In the genomic region with DNA sequence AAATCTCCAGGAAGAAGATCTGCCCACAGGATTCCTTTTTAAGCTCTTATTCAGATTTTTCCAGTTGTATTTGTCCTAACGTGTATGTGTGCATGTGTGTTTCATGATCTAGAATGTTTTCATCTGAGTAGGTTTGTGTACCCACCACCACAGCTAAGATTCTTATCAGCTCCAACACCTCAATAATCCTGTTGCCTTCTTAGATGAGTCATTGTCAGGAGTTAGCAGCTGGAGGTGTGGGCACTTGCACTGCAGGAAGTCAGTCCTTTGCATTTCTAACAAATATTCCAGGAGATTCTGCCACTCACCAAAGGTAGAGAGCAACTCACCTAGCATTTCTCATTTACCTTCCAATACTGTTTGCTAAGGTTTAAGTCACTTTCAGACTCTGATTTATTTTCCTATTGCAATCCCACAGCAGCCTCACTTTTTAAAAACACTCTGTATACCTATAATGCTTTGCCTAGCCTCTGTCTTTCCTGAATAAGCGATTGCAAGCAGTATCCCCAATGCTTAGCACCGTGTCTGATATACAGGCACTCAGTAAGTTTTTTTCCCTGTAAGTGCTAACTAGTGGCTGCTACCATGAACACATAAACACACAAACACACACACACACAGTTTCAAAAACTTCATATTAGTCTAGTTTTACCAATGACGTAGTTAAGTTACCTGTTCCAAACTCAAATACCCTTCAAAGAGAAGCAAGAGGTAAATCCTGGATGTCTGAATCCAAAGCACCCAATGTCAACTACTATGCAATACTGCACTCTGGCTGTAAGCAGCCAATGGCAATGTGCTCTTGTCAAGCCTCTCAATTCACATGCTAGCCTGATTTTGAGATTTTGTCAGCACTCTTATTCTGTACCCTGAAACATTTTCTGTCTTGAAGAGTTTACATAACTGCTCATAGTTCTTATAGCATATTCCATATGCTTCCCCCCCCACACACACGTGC, we compare ENCODE assay signal across 1 cellular context.
TF ChIP-seq lines count a peak whose summit lies in the region.

No MANE protein-coding gene starts in this region.

TF ChIP-seq in GM23338, 12 proteins besides CTCF, POLR2A, EP300 and RAD21 (continued from another document):
- TF ChIP-seq, protein P1, sequence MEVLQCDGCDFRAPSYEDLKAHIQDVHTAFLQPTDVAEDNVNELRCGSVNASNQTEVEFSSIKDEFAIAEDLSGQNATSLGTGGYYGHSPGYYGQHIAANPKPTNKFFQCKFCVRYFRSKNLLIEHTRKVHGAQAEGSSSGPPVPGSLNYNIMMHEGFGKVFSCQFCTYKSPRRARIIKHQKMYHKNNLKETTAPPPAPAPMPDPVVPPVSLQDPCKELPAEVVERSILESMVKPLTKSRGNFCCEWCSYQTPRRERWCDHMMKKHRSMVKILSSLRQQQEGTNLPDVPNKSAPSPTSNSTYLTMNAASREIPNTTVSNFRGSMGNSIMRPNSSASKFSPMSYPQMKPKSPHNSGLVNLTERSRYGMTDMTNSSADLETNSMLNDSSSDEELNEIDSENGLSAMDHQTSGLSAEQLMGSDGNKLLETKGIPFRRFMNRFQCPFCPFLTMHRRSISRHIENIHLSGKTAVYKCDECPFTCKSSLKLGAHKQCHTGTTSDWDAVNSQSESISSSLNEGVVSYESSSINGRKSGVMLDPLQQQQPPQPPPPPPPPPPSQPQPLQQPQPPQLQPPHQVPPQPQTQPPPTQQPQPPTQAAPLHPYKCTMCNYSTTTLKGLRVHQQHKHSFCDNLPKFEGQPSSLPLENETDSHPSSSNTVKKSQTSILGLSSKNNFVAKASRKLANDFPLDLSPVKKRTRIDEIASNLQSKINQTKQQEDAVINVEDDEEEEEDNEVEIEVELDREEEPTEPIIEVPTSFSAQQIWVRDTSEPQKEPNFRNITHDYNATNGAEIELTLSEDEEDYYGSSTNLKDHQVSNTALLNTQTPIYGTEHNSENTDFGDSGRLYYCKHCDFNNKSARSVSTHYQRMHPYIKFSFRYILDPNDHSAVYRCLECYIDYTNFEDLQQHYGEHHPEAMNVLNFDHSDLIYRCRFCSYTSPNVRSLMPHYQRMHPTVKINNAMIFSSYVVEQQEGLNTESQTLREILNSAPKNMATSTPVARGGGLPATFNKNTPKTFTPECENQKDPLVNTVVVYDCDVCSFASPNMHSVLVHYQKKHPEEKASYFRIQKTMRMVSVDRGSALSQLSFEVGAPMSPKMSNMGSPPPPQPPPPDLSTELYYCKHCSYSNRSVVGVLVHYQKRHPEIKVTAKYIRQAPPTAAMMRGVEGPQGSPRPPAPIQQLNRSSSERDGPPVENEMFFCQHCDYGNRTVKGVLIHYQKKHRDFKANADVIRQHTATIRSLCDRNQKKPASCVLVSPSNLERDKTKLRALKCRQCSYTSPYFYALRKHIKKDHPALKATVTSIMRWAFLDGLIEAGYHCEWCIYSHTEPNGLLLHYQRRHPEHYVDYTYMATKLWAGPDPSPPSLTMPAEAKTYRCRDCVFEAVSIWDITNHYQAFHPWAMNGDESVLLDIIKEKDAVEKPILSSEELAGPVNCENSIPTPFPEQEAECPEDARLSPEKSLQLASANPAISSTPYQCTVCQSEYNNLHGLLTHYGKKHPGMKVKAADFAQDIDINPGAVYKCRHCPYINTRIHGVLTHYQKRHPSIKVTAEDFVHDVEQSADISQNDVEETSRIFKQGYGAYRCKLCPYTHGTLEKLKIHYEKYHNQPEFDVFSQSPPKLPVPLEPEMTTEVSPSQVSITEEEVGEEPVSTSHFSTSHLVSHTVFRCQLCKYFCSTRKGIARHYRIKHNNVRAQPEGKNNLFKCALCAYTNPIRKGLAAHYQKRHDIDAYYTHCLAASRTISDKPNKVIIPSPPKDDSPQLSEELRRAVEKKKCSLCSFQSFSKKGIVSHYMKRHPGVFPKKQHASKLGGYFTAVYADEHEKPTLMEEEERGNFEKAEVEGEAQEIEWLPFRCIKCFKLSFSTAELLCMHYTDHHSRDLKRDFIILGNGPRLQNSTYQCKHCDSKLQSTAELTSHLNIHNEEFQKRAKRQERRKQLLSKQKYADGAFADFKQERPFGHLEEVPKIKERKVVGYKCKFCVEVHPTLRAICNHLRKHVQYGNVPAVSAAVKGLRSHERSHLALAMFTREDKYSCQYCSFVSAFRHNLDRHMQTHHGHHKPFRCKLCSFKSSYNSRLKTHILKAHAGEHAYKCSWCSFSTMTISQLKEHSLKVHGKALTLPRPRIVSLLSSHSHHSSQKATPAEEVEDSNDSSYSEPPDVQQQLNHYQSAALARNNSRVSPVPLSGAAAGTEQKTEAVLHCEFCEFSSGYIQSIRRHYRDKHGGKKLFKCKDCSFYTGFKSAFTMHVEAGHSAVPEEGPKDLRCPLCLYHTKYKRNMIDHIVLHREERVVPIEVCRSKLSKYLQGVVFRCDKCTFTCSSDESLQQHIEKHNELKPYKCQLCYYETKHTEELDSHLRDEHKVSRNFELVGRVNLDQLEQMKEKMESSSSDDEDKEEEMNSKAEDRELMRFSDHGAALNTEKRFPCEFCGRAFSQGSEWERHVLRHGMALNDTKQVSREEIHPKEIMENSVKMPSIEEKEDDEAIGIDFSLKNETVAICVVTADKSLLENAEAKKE (CRISPR knock-in tag; IDR thresholded peaks at IDR 0.05) = no peak
- no peak for TF ChIP-seq EZH2 (IDR thresholded peaks at IDR 0.05; ENCODE audit: low read depth, unreplicated experiment)
- TF ChIP-seq, protein P2, sequence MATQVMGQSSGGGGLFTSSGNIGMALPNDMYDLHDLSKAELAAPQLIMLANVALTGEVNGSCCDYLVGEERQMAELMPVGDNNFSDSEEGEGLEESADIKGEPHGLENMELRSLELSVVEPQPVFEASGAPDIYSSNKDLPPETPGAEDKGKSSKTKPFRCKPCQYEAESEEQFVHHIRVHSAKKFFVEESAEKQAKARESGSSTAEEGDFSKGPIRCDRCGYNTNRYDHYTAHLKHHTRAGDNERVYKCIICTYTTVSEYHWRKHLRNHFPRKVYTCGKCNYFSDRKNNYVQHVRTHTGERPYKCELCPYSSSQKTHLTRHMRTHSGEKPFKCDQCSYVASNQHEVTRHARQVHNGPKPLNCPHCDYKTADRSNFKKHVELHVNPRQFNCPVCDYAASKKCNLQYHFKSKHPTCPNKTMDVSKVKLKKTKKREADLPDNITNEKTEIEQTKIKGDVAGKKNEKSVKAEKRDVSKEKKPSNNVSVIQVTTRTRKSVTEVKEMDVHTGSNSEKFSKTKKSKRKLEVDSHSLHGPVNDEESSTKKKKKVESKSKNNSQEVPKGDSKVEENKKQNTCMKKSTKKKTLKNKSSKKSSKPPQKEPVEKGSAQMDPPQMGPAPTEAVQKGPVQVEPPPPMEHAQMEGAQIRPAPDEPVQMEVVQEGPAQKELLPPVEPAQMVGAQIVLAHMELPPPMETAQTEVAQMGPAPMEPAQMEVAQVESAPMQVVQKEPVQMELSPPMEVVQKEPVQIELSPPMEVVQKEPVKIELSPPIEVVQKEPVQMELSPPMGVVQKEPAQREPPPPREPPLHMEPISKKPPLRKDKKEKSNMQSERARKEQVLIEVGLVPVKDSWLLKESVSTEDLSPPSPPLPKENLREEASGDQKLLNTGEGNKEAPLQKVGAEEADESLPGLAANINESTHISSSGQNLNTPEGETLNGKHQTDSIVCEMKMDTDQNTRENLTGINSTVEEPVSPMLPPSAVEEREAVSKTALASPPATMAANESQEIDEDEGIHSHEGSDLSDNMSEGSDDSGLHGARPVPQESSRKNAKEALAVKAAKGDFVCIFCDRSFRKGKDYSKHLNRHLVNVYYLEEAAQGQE (IDR thresholded peaks at IDR 0.05; ENCODE audit: unreplicated experiment) = no peak
